Comparison of ENCODE assay signal across 8 cellular contexts in the genomic region with DNA sequence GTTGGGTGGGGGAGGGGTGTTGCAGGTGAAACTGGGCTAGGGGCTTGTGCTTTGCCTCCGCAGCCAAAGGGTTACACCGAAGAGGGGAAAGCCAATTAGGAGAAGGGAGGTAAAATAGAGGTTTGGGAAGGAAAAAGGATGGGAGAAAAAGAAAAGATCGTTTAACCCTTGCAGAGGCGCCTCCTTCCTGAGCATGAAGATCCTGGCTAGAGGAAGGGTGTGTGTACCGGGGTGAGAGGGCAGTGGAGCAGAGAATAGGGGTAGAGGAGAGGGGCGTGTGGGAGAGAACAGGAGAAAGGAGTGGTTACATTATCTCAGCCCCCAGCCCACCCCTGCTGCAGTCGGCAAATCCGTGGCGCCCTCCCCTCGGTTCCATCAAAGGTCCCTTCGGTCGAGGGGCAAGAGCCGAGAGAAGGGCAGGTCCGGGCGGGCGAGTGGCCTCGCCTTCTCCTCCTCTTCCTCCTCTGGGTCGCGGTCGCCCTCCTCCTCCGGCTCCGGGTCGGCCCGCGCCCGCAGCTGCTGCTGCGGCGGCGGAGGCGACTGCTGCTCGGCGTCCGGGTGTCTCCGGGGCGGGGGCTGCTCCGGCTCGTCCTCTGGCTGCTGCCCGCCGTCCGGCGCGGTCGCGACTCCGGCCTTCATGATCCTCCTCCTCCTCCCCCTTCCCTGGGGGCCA. TPM values are rescaled to one million over a fixed set of nuclear protein-coding genes. Genes with fewer than 3 reads are reported as not detected.
DNase-seq lines count a peak whose midpoint lies in the region; ATAC-seq and TF ChIP-seq lines count a peak whose summit lies in the region.

No MANE protein-coding gene starts in this region.

- no peak for ATAC-seq in CD4-positive, alpha-beta T cell (ENCODE audit: poor library complexity)
- no peak for ATAC-seq in naive B cell (ENCODE audit: low read depth in 2 of 2)
- no peak for ATAC-seq in HG02623 (IDR thresholded peaks at IDR 0.05; ENCODE audit: unreplicated experiment)
- no peak for ATAC-seq in HG02938 (IDR thresholded peaks at IDR 0.05; ENCODE audit: unreplicated experiment)

- DNase-seq in CD4-positive, alpha-beta T cell = no peak
- DNase-seq in dorsolateral prefrontal cortex (peak in 1 of 10 donors; percentile 27), naive B cell (no peak), NCI-H1694 (lab: John Stamatoyannopoulos, UW) (no peak), NCI-H2196 (lab: John Stamatoyannopoulos, UW; ENCODE audit: unreplicated experiment) (no peak)

- peaks cover 61% of the 10 kb centered on the region for H3K27me3 Mint-ChIP-seq in CD4-positive, alpha-beta T cell
- peaks cover 71 to 95% (median 86%) of the 10 kb centered on the region in 3 donors for H3K27me3 Mint-ChIP-seq in naive B cell

- H3K9me3 Mint-ChIP-seq in CD4-positive, alpha-beta T cell = no peaks in the 10 kb centered on the region
- H3K9me3 Mint-ChIP-seq in naive B cell = peaks cover 0 to 8% (median 4%) of the 10 kb centered on the region in 7 donors

- intact Hi-C loops in CD4-positive, alpha-beta T cell (cut with DNase I, micrococcal nuclease) = no loop called here
- intact Hi-C loops in dorsolateral prefrontal cortex (cut with DNase I) = no loop called here

- no peak for TF ChIP-seq CTCF in CD4-positive, alpha-beta T cell (IDR thresholded peaks at IDR 0.05)
- TF ChIP-seq CTCF in dorsolateral prefrontal cortex (IDR thresholded peaks at IDR 0.05 in 54 of 56, conservative IDR thresholded peaks at IDR 0.05 in 2 of 56; ENCODE audit: low read depth in 1 of 56, partially characterized antibody in 56 of 56) = no peak

- no peaks in the 10 kb centered on the region for H3K36me3 Mint-ChIP-seq in CD4-positive, alpha-beta T cell (ENCODE audit: low read depth)
- peaks cover 0 to 15% of the 10 kb centered on the region in 2 donors for H3K36me3 Mint-ChIP-seq in naive B cell

- H3K9me3 ChIP-seq in CD4-positive, alpha-beta T cell (ENCODE audit: control insufficient read depth, low read length) = no peaks in the 10 kb centered on the region
- no peaks in the 10 kb centered on the region for H3K9me3 ChIP-seq in HUES64 (ENCODE audit: insufficient read depth, low read depth, low read length)

- peaks cover 27% of the 10 kb centered on the region for H3K4me1 Mint-ChIP-seq in CD4-positive, alpha-beta T cell (ENCODE audit: low read depth)
- peaks cover 8 to 16% (median 14%) of the 10 kb centered on the region in 3 donors for H3K4me1 Mint-ChIP-seq in naive B cell

- peaks cover 30% of the 10 kb centered on the region for H3K4me1 ChIP-seq in HUES64 (ENCODE audit: insufficient read depth, low read length)

- H3K4me3 Mint-ChIP-seq in CD4-positive, alpha-beta T cell = peak overlapping the region; percentile 58
- H3K4me3 Mint-ChIP-seq in naive B cell = peak overlapping the region in 6 of 8 donors; percentile 40 to 85 (median 54)

- under 1% methylated on average over 45 of the region's 45 CpGs for WGBS in HUES64

- no peak overlapping the region for H3K9ac ChIP-seq in HUES64 (ENCODE audit: low read depth, low read length)

- H3K4me3 ChIP-seq in HUES64 (ENCODE audit: low read length) = peak overlapping the region; percentile 75
- peak overlapping the region; percentile 22 to 73 (median 58) for H3K4me3 ChIP-seq in dorsolateral prefrontal cortex

- no peak overlapping the region for H3K27ac ChIP-seq in CD4-positive, alpha-beta T cell (ENCODE audit: low read depth, low read length)
- H3K27ac ChIP-seq in HUES64 (ENCODE audit: low read depth, low read length) (no peak overlapping the region), dorsolateral prefrontal cortex (peak overlapping the region in 40 of 59 donors; percentile 4 to 89 (median 64))

- H3K36me3 ChIP-seq in HUES64 (ENCODE audit: insufficient read depth, low read length) = no peaks in the 10 kb centered on the region

- peaks cover 50% of the 10 kb centered on the region for H3K27me3 ChIP-seq in CD4-positive, alpha-beta T cell (ENCODE audit: control insufficient read depth, insufficient read depth, low read length)
- H3K27me3 ChIP-seq in HUES64 (ENCODE audit: insufficient read depth, low read length) = peaks cover 44% of the 10 kb centered on the region
- peaks cover 0 to 56% (median 10%) of the 10 kb centered on the region in 45 donors for H3K27me3 ChIP-seq in dorsolateral prefrontal cortex

- no peak overlapping the region for H3K27ac Mint-ChIP-seq in CD4-positive, alpha-beta T cell
- H3K27ac Mint-ChIP-seq in naive B cell = no peak overlapping the region

- CTCF ChIA-PET in CD4-positive, alpha-beta T cell (lab: Charles Lee) = no interaction called here

- POLR2A ChIA-PET in CD4-positive, alpha-beta T cell (lab: Charles Lee) = interaction anchor here (1.2 kb wide), 1 partner anchor 18 kb away, joined by 3 read pairs; no protein-coding TSS in a partner anchor

RNA-seq across cellular contexts. Expression of a gene that starts 1.2 kb away (rescaled TPM):
- not detected for total RNA-seq in CD4-positive, alpha-beta T cell
- polyA plus RNA-seq in HUES64 (2013, experiment 1 of 2) = 1.5 TPM
- polyA plus RNA-seq in HUES64 (2013, experiment 2 of 2) = 1.3 TPM
- 10 to 100 TPM in 26 of 120 experiments, 1 to 10 TPM in 94; 2.2 to 16.2 (median 8.2) TPM for total RNA-seq in dorsolateral prefrontal cortex
- polyA plus RNA-seq in naive B cell (ENCODE audit: low read depth in 6 of 6) = not detected

RNA-seq across cellular contexts. Expression of a gene that starts 41.2 kb away (rescaled TPM):
- 1 to 10 TPM; 6.3 TPM for total RNA-seq in CD4-positive, alpha-beta T cell
- polyA plus RNA-seq in HUES64 (2013, experiment 1 of 2) = 20.4 TPM
- polyA plus RNA-seq in HUES64 (2013, experiment 2 of 2) = 20.5 TPM
- 10 to 100 TPM; 15.9 to 35.4 (median 24.8) TPM for total RNA-seq in dorsolateral prefrontal cortex
- polyA plus RNA-seq in naive B cell (ENCODE audit: low read depth in 6 of 6) = 10 to 100 TPM; 15.5 to 28.1 (median 23.4) TPM

Comparison
In these comparisons a context has a peak if more than half of its experiments do, and no peak if none do; other contexts are left out.
1. H3K27ac ChIP-seq: peak in dorsolateral prefrontal cortex (40 of 59); none in CD4-positive, alpha-beta T cell (single experiment) and HUES64 (single experiment).